In genomic region chr9:92737611-92738299, GRCh38 we compare ENCODE assay signal across 12 cellular contexts. TPM values are rescaled to one million over a fixed set of nuclear protein-coding genes. Genes with fewer than 3 reads are reported as not detected.
DNase-seq lines count a peak whose midpoint lies in the region; ATAC-seq and TF ChIP-seq lines count a peak whose summit lies in the region.
"Had no signal": no experiment of that assay in that cellular context is flagged by ENCODE, and none has a peak within 500 bp of the region (broad histone marks: within the 10 kb centered on the region; RNA-seq: fewer than 3 reads in every experiment).

No MANE protein-coding gene starts in this region.

- CTCF ChIA-PET in naive thymus-derived CD4-positive, alpha-beta T cell (lab: Charles Lee) = interaction anchor here (0.7 to 1.0 kb wide), 2 partner anchors 24 to 850 kb away, joined by 3 read pairs; no protein-coding TSS in a partner anchor

- H3K4me1 Mint-ChIP-seq in dendritic cell treated with granulocyte-macrophage colony-stimulating factor and Interleukin-4, amounts not matched to agents 40 ng/mL and 50 ng/mL, for 4 days (ENCODE audit: low read depth) = peaks cover 74% of the 10 kb centered on the region
- peaks cover 46 to 80% (median 73%) of the 10 kb centered on the region in 7 donors for H3K4me1 Mint-ChIP-seq in naive thymus-derived CD4-positive, alpha-beta T cell
- H3K4me1 Mint-ChIP-seq in activated T-cell treated with anti-CD3 and anti-CD28 coated beads, Interleukin-2, amount 50 U/mL, for 24 hours (ENCODE audit: low read depth) = peaks cover 75% of the 10 kb centered on the region
- H3K4me1 Mint-ChIP-seq in mesothelial cell of epicardium = peaks cover 32% of the 10 kb centered on the region
- H3K4me1 Mint-ChIP-seq: neural progenitor cell had no signal

- H3K4me3 Mint-ChIP-seq in dendritic cell treated with granulocyte-macrophage colony-stimulating factor and Interleukin-4, amounts not matched to agents 40 ng/mL and 50 ng/mL, for 4 days = no peak overlapping the region
- peak overlapping the region in 1 of 10 donors; percentile 20 for H3K4me3 Mint-ChIP-seq in naive thymus-derived CD4-positive, alpha-beta T cell
- H3K4me3 Mint-ChIP-seq in activated T-cell treated with anti-CD3 and anti-CD28 coated beads, Interleukin-2, amount 50 U/mL, for 24 hours = no peak overlapping the region
- no peak overlapping the region for H3K4me3 Mint-ChIP-seq in mesothelial cell of epicardium
- H3K4me3 Mint-ChIP-seq: neural progenitor cell had no signal

- H3K27me3 ChIP-seq in naive thymus-derived CD4-positive, alpha-beta T cell (ENCODE audit: control insufficient read depth in 2 of 2, insufficient read depth in 2 of 2, low read length in 2 of 2) = no peaks in the 10 kb centered on the region
- H3K27me3 ChIP-seq: neural progenitor cell, tibial nerve had no signal

- peaks cover 11% of the 10 kb centered on the region for H3K36me3 Mint-ChIP-seq in dendritic cell treated with granulocyte-macrophage colony-stimulating factor and Interleukin-4, amounts not matched to agents 40 ng/mL and 50 ng/mL, for 4 days (ENCODE audit: low read depth)
- H3K36me3 Mint-ChIP-seq in naive thymus-derived CD4-positive, alpha-beta T cell = peaks cover 0 to 3% (median 0%) of the 10 kb centered on the region in 5 donors
- H3K36me3 Mint-ChIP-seq in activated T-cell treated with anti-CD3 and anti-CD28 coated beads, Interleukin-2, amount 50 U/mL, for 24 hours (ENCODE audit: low read depth) = peaks cover 2% of the 10 kb centered on the region
- H3K36me3 Mint-ChIP-seq in mesothelial cell of epicardium = peaks cover 3% of the 10 kb centered on the region

- no peaks in the 10 kb centered on the region for H3K27me3 Mint-ChIP-seq in dendritic cell treated with granulocyte-macrophage colony-stimulating factor and Interleukin-4, amounts not matched to agents 40 ng/mL and 50 ng/mL, for 4 days
- H3K27me3 Mint-ChIP-seq in naive thymus-derived CD4-positive, alpha-beta T cell = no peaks in the 10 kb centered on the region
- no peaks in the 10 kb centered on the region for H3K27me3 Mint-ChIP-seq in activated T-cell treated with anti-CD3 and anti-CD28 coated beads, Interleukin-2, amount 50 U/mL, for 24 hours
- no peaks in the 10 kb centered on the region for H3K27me3 Mint-ChIP-seq in mesothelial cell of epicardium (ENCODE audit: low read depth)

- H3K36me3 ChIP-seq in naive thymus-derived CD4-positive, alpha-beta T cell (ENCODE audit: control insufficient read depth in 2 of 3, insufficient read depth in 3 of 3, low read length in 3 of 3) = no peaks in the 10 kb centered on the region
- H3K36me3 ChIP-seq: neural progenitor cell had no signal

- no peak for TF ChIP-seq CTCF in mesothelial cell of epicardium (IDR thresholded peaks at IDR 0.05; ENCODE audit: unreplicated experiment)

- intact Hi-C loops in dendritic cell treated with granulocyte-macrophage colony-stimulating factor and Interleukin-4, amounts not matched to agents 40 ng/mL and 50 ng/mL, for 4 days (cut with micrococcal nuclease) = no loop called here
- intact Hi-C loops in naive thymus-derived CD4-positive, alpha-beta T cell (cut with micrococcal nuclease) = no loop called here

- no peak overlapping the region for H3K27ac ChIP-seq in naive thymus-derived CD4-positive, alpha-beta T cell (ENCODE audit: low read depth, low read length)
- H3K27ac ChIP-seq: neural progenitor cell had no signal

- POLR2A ChIA-PET in naive thymus-derived CD4-positive, alpha-beta T cell (lab: Charles Lee) = no interaction called here

- peaks cover 0 to 16% of the 10 kb centered on the region in 2 donors for H3K4me1 ChIP-seq in naive thymus-derived CD4-positive, alpha-beta T cell (ENCODE audit: control insufficient read depth in 2 of 2, insufficient read depth in 2 of 2, low read length in 2 of 2)

- no peak overlapping the region for H3K4me3 ChIP-seq in naive thymus-derived CD4-positive, alpha-beta T cell (ENCODE audit: low read length)
- H3K4me3 ChIP-seq: neural progenitor cell, tibial nerve had no signal

- H3K9me3 ChIP-seq in naive thymus-derived CD4-positive, alpha-beta T cell (ENCODE audit: control insufficient read depth in 2 of 3, low read length in 3 of 3) = no peaks in the 10 kb centered on the region
- H3K9me3 ChIP-seq: tibial nerve had no signal

- H3K9me3 Mint-ChIP-seq in dendritic cell treated with granulocyte-macrophage colony-stimulating factor and Interleukin-4, amounts not matched to agents 40 ng/mL and 50 ng/mL, for 4 days = peaks cover 5% of the 10 kb centered on the region
- no peaks in the 10 kb centered on the region for H3K9me3 Mint-ChIP-seq in naive thymus-derived CD4-positive, alpha-beta T cell
- no peaks in the 10 kb centered on the region for H3K9me3 Mint-ChIP-seq in activated T-cell treated with anti-CD3 and anti-CD28 coated beads, Interleukin-2, amount 50 U/mL, for 24 hours
- no peaks in the 10 kb centered on the region for H3K9me3 Mint-ChIP-seq in mesothelial cell of epicardium
- H3K9me3 Mint-ChIP-seq: neural progenitor cell had no signal

- DNase-seq in stimulated activated CD4-positive, alpha-beta T cell treated with anti-CD3 and anti-CD28 coated beads, Interleukin-15, amount 100 ng/mL, for 24 hours = peak; percentile 1
- no peak for DNase-seq in stimulated activated CD4-positive, alpha-beta T cell treated with anti-CD3 and anti-CD28 coated beads, Interleukin-2, amount 100 ng/mL, for 48 hours
- no peak for DNase-seq in naive thymus-derived CD4-positive, alpha-beta T cell
- DNase-seq in activated T-cell treated with anti-CD3 and anti-CD28 coated beads, Interleukin-2, amount 50 U/mL, for 24 hours = no peak
- DNase-seq in DMS153 (lab: John Stamatoyannopoulos, UW) (no peak), mesothelial cell of epicardium (ENCODE audit: low spot score in 2 of 2, unreplicated experiment in 2 of 2) (no peak)
- DNase-seq: activated CD4-positive, CD25-positive, alpha-beta regulatory T cell treated with anti-CD3 and anti-CD28 coated beads, Interleukin-2, amount 50 U/mL, for 72 hours; activated T-cell treated with anti-CD3 and anti-CD28 coated beads, Interleukin-2, amount 50 U/mL, for 48 hours had no signal

- ATAC-seq in naive thymus-derived CD4-positive, alpha-beta T cell = no peak
- ATAC-seq in GM19397 (IDR thresholded peaks at IDR 0.05; ENCODE audit: unreplicated experiment) = no peak

- H3K27ac Mint-ChIP-seq in dendritic cell treated with granulocyte-macrophage colony-stimulating factor and Interleukin-4, amounts not matched to agents 40 ng/mL and 50 ng/mL, for 4 days = peak overlapping the region; percentile 90
- H3K27ac Mint-ChIP-seq in naive thymus-derived CD4-positive, alpha-beta T cell = peak overlapping the region in 5 of 9 donors; percentile 22 to 72 (median 54)
- no peak overlapping the region for H3K27ac Mint-ChIP-seq in activated T-cell treated with anti-CD3 and anti-CD28 coated beads, Interleukin-2, amount 50 U/mL, for 24 hours
- H3K27ac Mint-ChIP-seq in mesothelial cell of epicardium = no peak overlapping the region
- H3K27ac Mint-ChIP-seq: neural progenitor cell had no signal

RNA-seq across cellular contexts. Expression of gene BICD2, which starts 26.9 kb away (rescaled TPM):
- total RNA-seq in naive thymus-derived CD4-positive, alpha-beta T cell = 10 to 100 TPM; 20.2 to 28.8 (median 28.0) TPM
- polyA plus RNA-seq in naive thymus-derived CD4-positive, alpha-beta T cell = 10 to 100 TPM in 1 of 2 donors, 1 to 10 TPM in 1; 7.4 to 20.8 TPM
- 29.4 to 30.4 TPM (median 30.2 TPM) in 3 replicates for total RNA-seq in mesothelial cell of epicardium

Comparison
In these comparisons a context has a peak if more than half of its experiments do, and no peak if none do; other contexts are left out.
1. H3K27ac Mint-ChIP-seq: peak in dendritic cell treated with granulocyte-macrophage colony-stimulating factor and Interleukin-4, amounts not matched to agents 40 ng/mL and 50 ng/mL, for 4 days (single experiment) and naive thymus-derived CD4-positive, alpha-beta T cell (5 of 9); none in activated T-cell treated with anti-CD3 and anti-CD28 coated beads, Interleukin-2, amount 50 U/mL, for 24 hours (single experiment) and mesothelial cell of epicardium (single experiment).